In the genomic region with DNA sequence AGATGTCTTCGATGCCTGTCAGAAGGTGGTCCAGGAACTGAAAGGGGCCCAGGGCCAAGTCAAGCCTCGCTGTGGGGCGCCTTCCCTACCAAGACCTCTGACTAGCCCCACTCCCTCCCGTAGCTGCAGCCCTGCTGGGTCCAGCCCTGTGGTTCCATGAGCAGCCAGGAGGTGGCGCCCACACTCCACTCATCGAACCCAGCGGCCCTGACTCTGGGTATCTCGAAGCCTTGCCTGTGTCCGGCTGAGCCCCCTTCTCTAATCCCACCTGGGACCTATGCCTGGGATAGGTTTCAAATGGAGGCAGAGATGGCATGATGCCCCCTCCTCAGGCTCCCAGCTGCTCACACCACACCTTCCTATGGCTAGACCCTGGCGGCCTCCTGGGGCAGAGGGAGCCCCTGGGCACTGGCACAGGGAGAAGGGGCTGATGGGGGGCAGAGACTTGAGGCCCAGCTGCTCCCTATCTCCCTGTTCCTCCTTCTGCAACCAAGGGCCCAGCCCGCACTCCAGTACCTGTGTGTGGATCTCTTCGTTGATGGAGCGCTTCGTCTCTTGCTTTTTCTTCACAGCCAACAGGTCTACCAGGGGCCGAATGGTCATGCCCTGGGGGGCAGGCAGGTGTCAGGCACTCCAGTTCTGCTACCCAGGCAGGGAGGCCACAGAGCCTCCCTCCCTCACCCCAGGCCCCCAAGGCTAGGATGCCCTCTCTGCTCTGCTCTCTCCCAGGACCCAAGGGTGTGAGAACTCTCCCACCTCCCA, we compare ENCODE assay signal across 1 cellular context.
TF ChIP-seq lines count a peak whose summit lies in the region.

No MANE protein-coding gene starts in this region.

TF ChIP-seq in neural cell, 6 proteins besides CTCF, POLR2A, EP300 and RAD21 (continued from another document):
- TF ChIP-seq MXI1 (conservative IDR thresholded peaks at IDR 0.05; ENCODE audit: poor library complexity, severe bottlenecking) (peak; percentile 22), EZH2 (IDR thresholded peaks at IDR 0.05; ENCODE audit: borderline replicate concordance, insufficient read depth, low read length, poor library complexity, severe bottlenecking) (no peak), POLR2AphosphoS5 (IDR thresholded peaks at IDR 0.05) (no peak)
